ENCODE assay signal across 8 cellular contexts in genomic region chr3:132029182-132029902, GRCh38. TPM values are rescaled to one million over a fixed set of nuclear protein-coding genes. Genes with fewer than 3 reads are reported as not detected.
DNase-seq lines count a peak whose midpoint lies in the region; ATAC-seq and TF ChIP-seq lines count a peak whose summit lies in the region.

No MANE protein-coding gene starts in this region.

- ATAC-seq in SK-N-SH treated with all-trans-retinoic acid at 6 μM for 48 hours, result peak; percentile 100
- ATAC-seq in GM18505 (IDR thresholded peaks at IDR 0.05; ENCODE audit: unreplicated experiment), result no peak

- intact Hi-C loops in left ventricle myocardium inferior (cut with micrococcal nuclease), result loop anchor here (2.0 kb wide), 1 partner anchor 235 kb away; no protein-coding TSS in a partner anchor

- no peaks in the 10 kb centered on the region for H3K9me3 Mint-ChIP-seq in HFFc6

- no peak overlapping the region for H3K4me3 Mint-ChIP-seq in HFFc6

- H3K4me1 ChIP-seq in left ventricle myocardium inferior, result peaks cover 3% of the 10 kb centered on the region

- H3K27me3 Mint-ChIP-seq in HFFc6 (ENCODE audit: insufficient read depth), result peaks cover 25% of the 10 kb centered on the region

- H3K36me3 ChIP-seq in GM06990 (ENCODE audit: control insufficient read depth, insufficient read depth, low read length) (no peaks in the 10 kb centered on the region), left ventricle myocardium inferior (no peaks in the 10 kb centered on the region)

- no peak overlapping the region for H3K27ac Mint-ChIP-seq in HFFc6

- H3K27me3 ChIP-seq in GM06990 (replicated peaks; ENCODE audit: control insufficient read depth, insufficient read depth, low read length) (peaks cover 2% of the 10 kb centered on the region), left ventricle myocardium inferior (ENCODE audit: low read depth) (peaks cover 45% of the 10 kb centered on the region)

- no peak overlapping the region for H3K27ac ChIP-seq in left ventricle myocardium inferior (replicated peaks)

- no peak for TF ChIP-seq POLR2A in GM18505 (IDR thresholded peaks at IDR 0.05; ENCODE audit: borderline replicate concordance, extremely low read depth, insufficient read depth, insufficient read length)

- no peak overlapping the region for H3K4me3 ChIP-seq in GM06990 (replicated peaks; ENCODE audit: low read depth, low read length)
- H3K4me3 ChIP-seq in left ventricle myocardium inferior, result no peak overlapping the region

- DNase-seq in GM06990 (ENCODE audit: extremely low read depth, insufficient read length) (peak; percentile 32), HFFc6 (peak; percentile 71), NCI-H1105 treated with DMSO at 0.1 percent for 48 hours (lab: John Stamatoyannopoulos, UW) (peak; percentile 97), amniotic stem cell (lab: John Stamatoyannopoulos, UW) (peak; percentile 41), left ventricle myocardium inferior (peak; percentile 73), renal cortical epithelial cell (ENCODE audit: low read depth) (peak; percentile 63)

- no peaks in the 10 kb centered on the region for H3K9me3 ChIP-seq in left ventricle myocardium inferior (replicated peaks)

- TF ChIP-seq CTCF in GM06990 (IDR thresholded peaks at IDR 0.05; ENCODE audit: insufficient read depth, low read length, poor library complexity, severe bottlenecking) (peak; percentile 93), HFFc6 (IDR thresholded peaks at IDR 0.05) (peak; percentile 92), left ventricle myocardium inferior (IDR thresholded peaks at IDR 0.05; ENCODE audit: borderline replicate concordance) (peak; percentile 90)

- H3K4me1 Mint-ChIP-seq in HFFc6 (ENCODE audit: low read depth), result peaks cover 8% of the 10 kb centered on the region

- H3K36me3 Mint-ChIP-seq in HFFc6 (ENCODE audit: low read depth), result no peaks in the 10 kb centered on the region

TF ChIP-seq in SK-N-SH treated with all-trans-retinoic acid at 6 μM for 48 hours, 23 proteins besides CTCF, POLR2A, EP300 and RAD21:
- no peak for TF ChIP-seq CREB5 (CRISPR knock-in tag; IDR thresholded peaks at IDR 0.05; ENCODE audit: low read depth)
- no peak for TF ChIP-seq ISL1 (CRISPR knock-in tag; IDR thresholded peaks at IDR 0.05)
- TF ChIP-seq ZNF70 (CRISPR knock-in tag; IDR thresholded peaks at IDR 0.05), result no peak
- TF ChIP-seq TCF4 (CRISPR knock-in tag; IDR thresholded peaks at IDR 0.05; ENCODE audit: borderline replicate concordance), result no peak
- TF ChIP-seq SNAI2 (CRISPR knock-in tag; IDR thresholded peaks at IDR 0.05), result no peak
- no peak for TF ChIP-seq GLIS3 (CRISPR knock-in tag; IDR thresholded peaks at IDR 0.05)
- no peak for TF ChIP-seq TSHZ2 (CRISPR knock-in tag; IDR thresholded peaks at IDR 0.05)
- TF ChIP-seq CSRNP3 (CRISPR knock-in tag; IDR thresholded peaks at IDR 0.05), result no peak
- no peak for TF ChIP-seq POU6F1 (CRISPR knock-in tag; IDR thresholded peaks at IDR 0.05; ENCODE audit: borderline replicate concordance, low read depth)
- no peak for TF ChIP-seq ZNF565 (CRISPR knock-in tag; conservative IDR thresholded peaks at IDR 0.05; ENCODE audit: low read depth)

RNA-seq across cellular contexts. Expression of gene CPNE4, which starts 5.5 kb away (rescaled TPM):
- total RNA-seq in HFFc6 (2021; fragmentation: NEBNext Ultra II Directional; extraction: Animal tissue kit (Norgen Biotek cat#: 25700)), result not detected
- total RNA-seq in left ventricle myocardium inferior, result 17.9 TPM
- total RNA-seq in renal cortical epithelial cell, result 0.05 and 0.35 TPM in 2 replicates

Comparison
In these comparisons a context has a peak if more than half of its experiments do, and no peak if none do; other contexts are left out.
1. DNase-seq: peak in every context shown above with its lines; median percentile 97 in NCI-H1105 treated with DMSO at 0.1 percent for 48 hours; 73 in left ventricle myocardium inferior; 71 in HFFc6; 63 in renal cortical epithelial cell; 41 in amniotic stem cell; 32 in GM06990.
2. RNA of gene CPNE4, which starts 5.5 kb away (total RNA-seq): 17.9 TPM in left ventricle myocardium inferior (single experiment); 0.05 to 0.35 TPM in renal cortical epithelial cell and not detected in HFFc6; every median in the first group is over 10 times any median in the second.
3. Peak in every context shown above with its lines, with median percentiles within 50 percentile points of each other: CTCF ChIP-seq.